Comparison of ENCODE assay signal across 12 cellular contexts in genomic region chr4:13378973-13379759, GRCh38.
DNase-seq lines count a peak whose midpoint lies in the region; ATAC-seq and TF ChIP-seq lines count a peak whose summit lies in the region.
"Had no signal": no experiment of that assay in that cellular context is flagged by ENCODE, and none has a peak within 500 bp of the region (broad histone marks: within the 10 kb centered on the region; RNA-seq: fewer than 3 reads in every experiment).

No MANE protein-coding gene starts in this region.

- H3K4me3 Mint-ChIP-seq in memory B cell = no peak overlapping the region
- no peak overlapping the region for H3K4me3 Mint-ChIP-seq in activated CD8-positive, alpha-beta T cell treated with anti-CD3 and anti-CD28 coated beads, Interleukin-2, amount 10 ng/mL, durations not matched to agents 7 days and 5 days
- H3K4me3 Mint-ChIP-seq: activated T-cell treated with anti-CD3 and anti-CD28 coated beads, Interleukin-2, amount 50 U/mL, for 4 hours had no signal

- no peak overlapping the region for H3K27ac Mint-ChIP-seq in memory B cell
- H3K27ac Mint-ChIP-seq in activated CD8-positive, alpha-beta T cell treated with anti-CD3 and anti-CD28 coated beads, Interleukin-2, amount 10 ng/mL, durations not matched to agents 7 days and 5 days = no peak overlapping the region

- peak in 1 of 2 donors; percentile 11 for DNase-seq in memory B cell (ENCODE audit: low spot score in 2 of 2)
- DNase-seq in activated naive CD4-positive, alpha-beta T cell (lab: John Stamatoyannopoulos, UW) = no peak
- no peak for DNase-seq in midbrain (lab: John Stamatoyannopoulos, UW)
- no peak for DNase-seq in activated CD8-positive, alpha-beta T cell treated with anti-CD3 and anti-CD28 coated beads, Interleukin-2, amount 10 ng/mL, durations not matched to agents 7 days and 5 days
- DNase-seq: activated CD4-positive, CD25-positive, alpha-beta regulatory T cell; activated T-cell treated with anti-CD3 and anti-CD28 coated beads, Interleukin-2, amount 50 U/mL, for 4 hours; C1 segment of cervical spinal cord; mammary epithelial cell had no signal

- ATAC-seq in GM18907 (IDR thresholded peaks at IDR 0.05; ENCODE audit: unreplicated experiment) (peak; percentile 96), GM21576 (IDR thresholded peaks at IDR 0.05; ENCODE audit: unreplicated experiment) (peak; percentile 90), HG03135 (IDR thresholded peaks at IDR 0.05; ENCODE audit: unreplicated experiment) (peak; percentile 88), memory B cell (ENCODE audit: low read depth) (peak; percentile 96), SK-N-SH treated with all-trans-retinoic acid at 6 μM for 48 hours (no peak)
- no peak for ATAC-seq in activated CD8-positive, alpha-beta T cell treated with anti-CD3 and anti-CD28 coated beads, Interleukin-2, amount 10 ng/mL, durations not matched to agents 7 days and 5 days
- ATAC-seq: activated T-cell treated with anti-CD3 and anti-CD28 coated beads, Interleukin-2, amount 50 U/mL, for 4 hours had no signal

- POLR2A ChIA-PET in activated CD8-positive, alpha-beta T cell treated with anti-CD3 and anti-CD28 coated beads, Interleukin-2, amount 10 ng/mL, durations not matched to agents 7 days and 5 days (lab: Charles Lee) = no interaction called here

- CTCF ChIA-PET in activated CD8-positive, alpha-beta T cell treated with anti-CD3 and anti-CD28 coated beads, Interleukin-2, amount 10 ng/mL, durations not matched to agents 7 days and 5 days (lab: Charles Lee) = no interaction called here

- no peaks in the 10 kb centered on the region for H3K4me1 Mint-ChIP-seq in memory B cell
- no peaks in the 10 kb centered on the region for H3K4me1 Mint-ChIP-seq in activated CD8-positive, alpha-beta T cell treated with anti-CD3 and anti-CD28 coated beads, Interleukin-2, amount 10 ng/mL, durations not matched to agents 7 days and 5 days (ENCODE audit: low read depth)

- peaks cover 12% of the 10 kb centered on the region for H3K36me3 Mint-ChIP-seq in memory B cell
- H3K36me3 Mint-ChIP-seq in activated CD8-positive, alpha-beta T cell treated with anti-CD3 and anti-CD28 coated beads, Interleukin-2, amount 10 ng/mL, durations not matched to agents 7 days and 5 days (ENCODE audit: low read depth) = no peaks in the 10 kb centered on the region

- H3K27me3 Mint-ChIP-seq in memory B cell = no peaks in the 10 kb centered on the region
- no peaks in the 10 kb centered on the region for H3K27me3 Mint-ChIP-seq in activated CD8-positive, alpha-beta T cell treated with anti-CD3 and anti-CD28 coated beads, Interleukin-2, amount 10 ng/mL, durations not matched to agents 7 days and 5 days (ENCODE audit: low read depth)

- H3K9me3 Mint-ChIP-seq in memory B cell = peaks cover 1% of the 10 kb centered on the region
- no peaks in the 10 kb centered on the region for H3K9me3 Mint-ChIP-seq in activated CD8-positive, alpha-beta T cell treated with anti-CD3 and anti-CD28 coated beads, Interleukin-2, amount 10 ng/mL, durations not matched to agents 7 days and 5 days (ENCODE audit: insufficient read depth)
- H3K9me3 Mint-ChIP-seq: activated T-cell treated with anti-CD3 and anti-CD28 coated beads, Interleukin-2, amount 50 U/mL, for 4 hours had no signal

TF ChIP-seq in SK-N-SH treated with all-trans-retinoic acid at 6 μM for 48 hours, 23 proteins besides CTCF, POLR2A, EP300 and RAD21:
- no peak for TF ChIP-seq POU6F1 (CRISPR knock-in tag; IDR thresholded peaks at IDR 0.05; ENCODE audit: borderline replicate concordance, low read depth)

Comparison
In these comparisons a context has a peak if more than half of its experiments do, and no peak if none do; other contexts are left out.
1. ATAC-seq: peak in GM18907 (single experiment), GM21576 (single experiment), HG03135 (single experiment) and memory B cell (single experiment); none in SK-N-SH treated with all-trans-retinoic acid at 6 μM for 48 hours (single experiment) and activated CD8-positive, alpha-beta T cell treated with anti-CD3 and anti-CD28 coated beads, Interleukin-2, amount 10 ng/mL, durations not matched to agents 7 days and 5 days (single experiment).